Comparison of ENCODE assay signal across 8 cellular contexts in genomic region chr10:119206603-119207366, GRCh38.
DNase-seq lines count a peak whose midpoint lies in the region; FAIRE-seq and TF ChIP-seq lines count a peak whose summit lies in the region.

No MANE protein-coding gene starts in this region.

- peak; percentile 41; the same call in 1 of the 2 replicates for TF ChIP-seq POLR2A in H54 (IDR thresholded peaks at IDR 0.05; ENCODE audit: low read depth, low read length)

- no peak for FAIRE-seq in H54 (lab: Jason Lieb, UNC)

- H3K4me3 ChIP-seq in GM12865 (ENCODE audit: low read depth, low read length): peak overlapping the region; percentile 65
- peak overlapping the region; percentile 58 for H3K4me3 ChIP-seq in LNCaP clone FGC (ENCODE audit: low read depth, low read length)
- H3K4me3 ChIP-seq in WI38 (ENCODE audit: low read depth, low read length): peak overlapping the region; percentile 97
- peak overlapping the region; percentile 35 to 64 for H3K4me3 ChIP-seq in cardiac fibroblast (replicated peaks in 1 of 2; ENCODE audit: low read depth in 2 of 2, low read length in 2 of 2)

- TF ChIP-seq CTCF in GM12865 (IDR thresholded peaks at IDR 0.05; ENCODE audit: insufficient read depth, low read depth, low read length, missing control alignments) (peak; percentile 77), LNCaP clone FGC (IDR thresholded peaks at IDR 0.05; ENCODE audit: control insufficient read depth, extremely low read depth, insufficient read depth) (peak; percentile 73), WI38 (IDR thresholded peaks at IDR 0.05; ENCODE audit: low read depth, low read length) (peak; percentile 48), cardiac fibroblast (IDR thresholded peaks at IDR 0.05; ENCODE audit: low read depth, low read length) (peak; percentile 20)

- peak; percentile 83 for DNase-seq in GM12865 (ENCODE audit: low read depth)
- DNase-seq in H54 (ENCODE audit: insufficient read length, low spot score): peak; percentile 50
- no peak for DNase-seq in LNCaP clone FGC (ENCODE audit: low read depth)
- peak; percentile 70 to 77 for DNase-seq in cardiac fibroblast (ENCODE audit: low read depth in 2 of 2)
- DNase-seq in islet precursor cell: peak; percentile 87
- DNase-seq in stimulated activated CD4-positive, alpha-beta T cell treated with anti-CD3 and anti-CD28 coated beads, Interleukin-12 subunit alpha, Interleukin-12 subunit beta, amount 100 ng/mL, for 24 hours (ENCODE audit: low read depth in 2 of 2): peak; percentile 46 to 55
- no peak for DNase-seq in NCI-H526 treated with DMSO at 0.1 percent for 48 hours (lab: John Stamatoyannopoulos, UW)

Comparison
In these comparisons a context has a peak if more than half of its experiments do, and no peak if none do; other contexts are left out.
1. DNase-seq: peak in GM12865 (single experiment), H54 (single experiment), cardiac fibroblast (2 of 2), islet precursor cell (single experiment) and stimulated activated CD4-positive, alpha-beta T cell treated with anti-CD3 and anti-CD28 coated beads, Interleukin-12 subunit alpha, Interleukin-12 subunit beta, amount 100 ng/mL, for 24 hours (2 of 2); none in LNCaP clone FGC (single experiment) and NCI-H526 treated with DMSO at 0.1 percent for 48 hours (single experiment).
2. CTCF ChIP-seq: peak in every context shown above with its lines; median percentile 77 in GM12865; 73 in LNCaP clone FGC; 48 in WI38; 20 in cardiac fibroblast.
3. Peak in every context shown above with its lines, with median percentiles within 50 percentile points of each other: H3K4me3 ChIP-seq.